In the genomic region with DNA sequence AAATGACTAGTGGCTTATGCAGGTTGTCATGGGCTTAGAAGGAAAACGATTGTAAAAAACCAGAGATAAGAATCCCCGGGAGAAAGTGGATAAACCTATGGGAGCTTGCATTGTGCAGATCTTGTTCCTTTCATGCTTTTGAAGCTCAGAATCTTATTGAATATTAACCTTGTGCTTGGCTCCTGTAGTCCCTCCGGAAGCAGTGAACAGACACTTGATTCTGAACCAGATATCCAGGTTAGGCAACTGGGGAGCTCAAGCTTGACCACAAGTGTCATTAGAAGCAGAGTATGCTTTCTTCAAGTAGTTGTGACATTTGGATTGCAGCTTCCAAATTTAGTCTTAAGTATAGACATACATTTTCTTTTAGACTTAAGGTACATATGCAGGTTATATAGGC, we compare ENCODE assay signal across 21 cellular contexts.
DNase-seq lines count a peak whose midpoint lies in the region; ATAC-seq, FAIRE-seq and TF ChIP-seq lines count a peak whose summit lies in the region.
"Had no signal": no experiment of that assay in that cellular context is flagged by ENCODE, and none has a peak within 500 bp of the region (broad histone marks: within the 10 kb centered on the region; RNA-seq: fewer than 3 reads in every experiment).

No MANE protein-coding gene starts in this region.

- intact Hi-C loops in K562 (cut with micrococcal nuclease) (no loop called here), lower lobe of right lung (cut with DNase I) (no loop called here), thyroid gland (cut with DNase I) (no loop called here), esophagus muscularis mucosa (cut with DNase I) (no loop called here)

- no peak for TF ChIP-seq RAD21 in K562 (CRISPR knock-in tag; conservative IDR thresholded peaks at IDR 0.05 in 1 of 2, IDR thresholded peaks at IDR 0.05 in 1 of 2)

- no peak for DNase-seq in GM18507 (ENCODE audit: extremely low spot score, insufficient read length, low read depth)
- DNase-seq in K562 (ENCODE audit: extremely low read depth in 1 of 4, low spot score in 3 of 4), result no peak
- DNase-seq in lower lobe of right lung, result no peak
- peak; percentile 19 to 29 for DNase-seq in thyroid gland
- no peak for DNase-seq in NCI-H1694 (lab: John Stamatoyannopoulos, UW)
- no peak for DNase-seq in esophagus muscularis mucosa (ENCODE audit: extremely low spot score)
- no peak for DNase-seq in NCI-H2171 (lab: John Stamatoyannopoulos, UW)
- DNase-seq: AML-193; Caco-2; CD4-positive, alpha-beta T cell; GF-D8; H7; HFFc6; KG1 had no signal

- H3K79me2 ChIP-seq in K562 (ENCODE audit: control insufficient read depth, insufficient read depth, low read length), result no peaks in the 10 kb centered on the region

- no peaks in the 10 kb centered on the region for H4K20me1 ChIP-seq in K562 (replicated peaks; ENCODE audit: control insufficient read depth, insufficient read depth, low read length)

- H3K9me3 ChIP-seq in K562 (replicated peaks; ENCODE audit: control insufficient read depth, insufficient read depth, low read depth, low read length), result no peaks in the 10 kb centered on the region
- H3K9me3 ChIP-seq in lower lobe of right lung, result no peaks in the 10 kb centered on the region
- no peaks in the 10 kb centered on the region for H3K9me3 ChIP-seq in thyroid gland
- H3K9me3 ChIP-seq in esophagus muscularis mucosa, result no peaks in the 10 kb centered on the region
- H3K9me3 ChIP-seq: A549, Caco-2 had no signal

- in situ Hi-C loops in K562 (cut with MboI), result no loop called here

- TF ChIP-seq CTCF in K562 (IDR thresholded peaks at IDR 0.05 in 2 of 3, conservative IDR thresholded peaks at IDR 0.05 in 1 of 3; ENCODE audit: insufficient read depth in 2 of 3, low read depth in 1 of 3, low read length in 3 of 3) (no peak), lower lobe of right lung (IDR thresholded peaks at IDR 0.05) (no peak), thyroid gland (IDR thresholded peaks at IDR 0.05) (no peak), esophagus muscularis mucosa (IDR thresholded peaks at IDR 0.05) (no peak)

- no TSS peak for BruUV-seq in K562 (replicated peaks; lab: Mats Ljungman, UMichigan)

- POLR2A ChIA-PET in K562 (lab: Yijun Ruan, JAX), result interaction anchor here (1.5 kb wide), 1 partner anchor 15 kb away, joined by 4 read pairs; no protein-coding TSS in a partner anchor

- H3K4me3 ChIP-seq in K562 (no peak overlapping the region), lower lobe of right lung (no peak overlapping the region), thyroid gland (replicated peaks in 1 of 3) (no peak overlapping the region), esophagus muscularis mucosa (no peak overlapping the region)
- H3K4me3 ChIP-seq: A549, GM23338 had no signal

- H3K9ac ChIP-seq in K562 (ENCODE audit: insufficient read depth in 1 of 2, low read depth in 2 of 2, low read length in 2 of 2), result no peak overlapping the region

- WGBS in K562 (ENCODE audit: insufficient coverage, low coverage, missing lambda C conversion rate), result 2% methylated on average over 3 of the region's 3 CpGs
- WGBS in thyroid gland, 2 donors, result 39 to 51% methylated on average over 3 of the region's 3 CpGs
- WGBS in esophagus muscularis mucosa, result 89% methylated on average over 3 of the region's 3 CpGs

- H3K9me1 ChIP-seq in K562 (ENCODE audit: control insufficient read depth, insufficient read depth, low read length), result no peaks in the 10 kb centered on the region

- TF ChIP-seq POLR2A in K562 (conservative IDR thresholded peaks at IDR 0.05) (no peak), thyroid gland (IDR thresholded peaks at IDR 0.05) (no peak), esophagus muscularis mucosa (IDR thresholded peaks at IDR 0.05; ENCODE audit: low read depth) (no peak)

- no peak overlapping the region for H3K4me2 ChIP-seq in K562 (ENCODE audit: insufficient read depth, low read length)
- H3K4me2 ChIP-seq: A549, GM23338 had no signal

- FAIRE-seq in GM18507 (lab: Jason Lieb, UNC) (peak; percentile 86), K562 (lab: Jason Lieb, UNC) (no peak)
- FAIRE-seq: A549, D721Med, HepG2 had no signal

- H3K27me3 ChIP-seq in K562 (ENCODE audit: control insufficient read depth in 2 of 2, insufficient read depth in 2 of 2, low read length in 2 of 2) (peaks cover 0 to 5% of the 10 kb centered on the region in 2 experiments; a peak in 1 of 5 replicates), lower lobe of right lung (ENCODE audit: low read depth) (no peaks in the 10 kb centered on the region), thyroid gland (no peaks in the 10 kb centered on the region), esophagus muscularis mucosa (no peaks in the 10 kb centered on the region)

- H3K36me3 ChIP-seq in K562 (ENCODE audit: control insufficient read depth, insufficient read depth, low read length) (no peaks in the 10 kb centered on the region), lower lobe of right lung (no peaks in the 10 kb centered on the region), thyroid gland (no peaks in the 10 kb centered on the region), esophagus muscularis mucosa (no peaks in the 10 kb centered on the region)

- ATAC-seq in K562 (no peak), lower lobe of right lung (peak; percentile 67 to 72), GM18519 (IDR thresholded peaks at IDR 0.05; ENCODE audit: low FRiP score, unreplicated experiment) (no peak)
- ATAC-seq: A549, GM23338, HCT116, HepG2 had no signal

- H3K27ac ChIP-seq in K562 (ENCODE audit: extremely low read depth, low read depth, low read length), result no peak overlapping the region
- H3K27ac ChIP-seq in lower lobe of right lung, result peak overlapping the region; percentile 24
- no peak overlapping the region for H3K27ac ChIP-seq in thyroid gland
- H3K27ac ChIP-seq in esophagus muscularis mucosa (replicated peaks in 1 of 4), result no peak overlapping the region
- H3K27ac ChIP-seq: A549, C4-2B had no signal

- H3K4me1 ChIP-seq in K562 (replicated peaks in 1 of 2; ENCODE audit: control insufficient read depth in 2 of 2, insufficient read depth in 2 of 2, low read length in 2 of 2) (no peaks in the 10 kb centered on the region), lower lobe of right lung (peaks cover 5% of the 10 kb centered on the region), thyroid gland (peaks cover 4 to 11% of the 10 kb centered on the region in 2 donors), esophagus muscularis mucosa (no peaks in the 10 kb centered on the region)
- H3K4me1 ChIP-seq: A549, Caco-2 had no signal

- CTCF ChIA-PET in K562 (lab: Yijun Ruan, JAX; ENCODE audit: low intra/inter-chr PET ratio), result no interaction called here

- TF ChIP-seq EP300 in K562 (IDR thresholded peaks at IDR 0.05; ENCODE audit: low read length), result no peak
- TF ChIP-seq EP300 in esophagus muscularis mucosa (IDR thresholded peaks at IDR 0.05), result no peak

- H2AFZ ChIP-seq in K562 (ENCODE audit: low read depth, low read length), result no peak overlapping the region
- H2AFZ ChIP-seq: GM23338 had no signal

TF ChIP-seq in K562, 482 proteins besides CTCF, POLR2A, EP300 and RAD21:
- TF ChIP-seq, protein P1, sequence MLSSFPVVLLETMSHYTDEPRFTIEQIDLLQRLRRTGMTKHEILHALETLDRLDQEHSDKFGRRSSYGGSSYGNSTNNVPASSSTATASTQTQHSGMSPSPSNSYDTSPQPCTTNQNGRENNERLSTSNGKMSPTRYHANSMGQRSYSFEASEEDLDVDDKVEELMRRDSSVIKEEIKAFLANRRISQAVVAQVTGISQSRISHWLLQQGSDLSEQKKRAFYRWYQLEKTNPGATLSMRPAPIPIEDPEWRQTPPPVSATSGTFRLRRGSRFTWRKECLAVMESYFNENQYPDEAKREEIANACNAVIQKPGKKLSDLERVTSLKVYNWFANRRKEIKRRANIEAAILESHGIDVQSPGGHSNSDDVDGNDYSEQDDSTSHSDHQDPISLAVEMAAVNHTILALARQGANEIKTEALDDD (IDR thresholded peaks at IDR 0.05), result 0 out of 2 replicates have a peak, but pooled peaks have one; percentile 20
- TF ChIP-seq ARID2 (IDR thresholded peaks at IDR 0.05), result no peak
- TF ChIP-seq ZNF644 (tag; IDR thresholded peaks at IDR 0.05; ENCODE audit: low read depth), result 0 out of 2 replicates have a peak, but pooled peaks have one; percentile 14

Comparison
In these comparisons a context has a peak if more than half of its experiments do, and no peak if none do; other contexts are left out.
1. DNase-seq: peak in thyroid gland (2 of 2); none in GM18507 (single experiment), K562 (0 of 4), lower lobe of right lung (single experiment), NCI-H1694 (single experiment), esophagus muscularis mucosa (single experiment) and NCI-H2171 (single experiment).
2. ATAC-seq: peak in lower lobe of right lung (2 of 2); none in K562 (single experiment) and GM18519 (single experiment).